ENCODE assay signal across 8 cellular contexts in the genomic region with DNA sequence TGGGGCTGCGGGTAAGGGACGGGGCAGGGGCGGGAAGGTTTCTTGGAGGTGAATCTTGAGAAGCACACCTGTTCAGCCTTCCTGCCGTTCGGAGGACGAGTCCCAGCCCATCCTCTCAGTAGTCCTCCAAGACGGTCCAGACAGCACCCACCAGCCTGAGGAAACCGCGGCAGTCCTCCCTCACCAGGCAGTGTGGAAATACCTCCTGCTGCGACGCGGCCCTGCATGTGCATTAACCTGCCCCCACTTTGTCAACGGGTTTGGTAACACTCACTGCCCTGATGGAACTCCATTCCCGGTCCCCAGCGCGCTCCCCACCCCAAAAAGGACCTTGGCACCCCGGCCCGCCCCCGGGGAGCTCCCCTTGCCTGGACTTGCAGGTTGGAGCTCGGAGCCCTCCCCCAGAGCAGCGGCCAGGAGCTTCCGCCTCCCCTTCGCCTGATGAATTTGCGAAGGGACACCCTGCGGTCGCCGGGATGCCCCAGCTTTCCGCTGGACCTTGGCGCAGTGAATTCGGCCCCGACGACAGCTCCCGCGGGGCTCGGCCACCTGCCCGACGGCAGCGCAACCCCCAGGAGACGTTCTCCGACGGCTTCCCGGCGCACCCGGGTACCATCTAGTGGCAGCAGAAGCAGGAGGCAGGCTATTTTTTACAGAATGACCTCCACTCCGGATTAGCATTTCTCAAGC. TPM values are rescaled to one million over a fixed set of nuclear protein-coding genes. Genes with fewer than 3 reads are reported as not detected.
DNase-seq lines count a peak whose midpoint lies in the region; ATAC-seq and TF ChIP-seq lines count a peak whose summit lies in the region.

No MANE protein-coding gene starts in this region.

- ATAC-seq in left ventricle myocardium superior = peak; percentile 30

- H2AFZ ChIP-seq in OCI-LY1 (ENCODE audit: low read length) (no peak overlapping the region), smooth muscle cell (ENCODE audit: low read depth) (no peak overlapping the region)

- H3K27me3 ChIP-seq in OCI-LY1 (ENCODE audit: insufficient read depth, low read length) (peaks cover 4% of the 10 kb centered on the region; the same call in 1 of the 2 replicates), smooth muscle cell (ENCODE audit: low read depth) (peaks cover 64% of the 10 kb centered on the region)

- H3K4me2 ChIP-seq in OCI-LY1 (ENCODE audit: low read length) = no peak overlapping the region
- H3K4me2 ChIP-seq in smooth muscle cell = peak overlapping the region; percentile 63

- no peaks in the 10 kb centered on the region for H3K79me2 ChIP-seq in OCI-LY1 (ENCODE audit: insufficient read depth, low read length)
- H3K79me2 ChIP-seq in smooth muscle cell (ENCODE audit: low read depth) = no peaks in the 10 kb centered on the region

- 21% methylated on average over 34 of the region's 45 CpGs for WGBS in smooth muscle cell (ENCODE audit: low lambda C conversion rate)

- DNase-seq in AG09319 (ENCODE audit: extremely low read depth, low read depth) (no peak), GM20000 (ENCODE audit: low spot score) (peak; percentile 40), left ventricle myocardium superior (peak; percentile 52), smooth muscle cell (lab: John Stamatoyannopoulos, UW; ENCODE audit: unreplicated experiment) (no peak), NCI-H2196 treated with DMSO at 0.1 percent for 48 hours (lab: John Stamatoyannopoulos, UW; ENCODE audit: unreplicated experiment) (no peak), occipital lobe (lab: John Stamatoyannopoulos, UW) (no peak)
- DNase-seq in activated naive CD4-positive, alpha-beta T cell treated with Interleukin-2 at 50 U/mL for 16 hours = peak; percentile 62

- H4K20me1 ChIP-seq in OCI-LY1 (ENCODE audit: insufficient read depth, low read length) = no peaks in the 10 kb centered on the region
- no peaks in the 10 kb centered on the region for H4K20me1 ChIP-seq in smooth muscle cell (ENCODE audit: low read depth)

- H3K9ac ChIP-seq in OCI-LY1 (ENCODE audit: low read length) (no peak overlapping the region), smooth muscle cell (ENCODE audit: low read depth) (no peak overlapping the region)

- intact Hi-C loops in left ventricle myocardium superior (cut with micrococcal nuclease) = loop anchor here (10.0 kb wide), 1 partner anchor 292 kb away; no protein-coding TSS in a partner anchor

- no peaks in the 10 kb centered on the region for H3F3A ChIP-seq in OCI-LY1 (ENCODE audit: insufficient read depth, low read length)
- no peaks in the 10 kb centered on the region for H3F3A ChIP-seq in smooth muscle cell (ENCODE audit: low read depth)

- H3K4me1 ChIP-seq in OCI-LY1 (ENCODE audit: insufficient read depth, low read length, severe bottlenecking) (no peaks in the 10 kb centered on the region), smooth muscle cell (ENCODE audit: low read depth) (no peaks in the 10 kb centered on the region)

- H3K36me3 ChIP-seq in OCI-LY1 (ENCODE audit: insufficient read depth, low read length) = no peaks in the 10 kb centered on the region
- H3K36me3 ChIP-seq in smooth muscle cell (ENCODE audit: low read depth) = no peaks in the 10 kb centered on the region

- no peak overlapping the region for H3K27ac ChIP-seq in OCI-LY1 (ENCODE audit: low read depth, low read length, poor library complexity, severe bottlenecking)
- no peak overlapping the region for H3K27ac ChIP-seq in smooth muscle cell (ENCODE audit: low read depth)

- H3K9me3 ChIP-seq in OCI-LY1 (ENCODE audit: low read length) (no peaks in the 10 kb centered on the region), smooth muscle cell (replicated peaks; ENCODE audit: low read depth) (no peaks in the 10 kb centered on the region)

- H3K9me2 ChIP-seq in OCI-LY1 (ENCODE audit: low read depth, low read length) = no peaks in the 10 kb centered on the region

- H3K4me3 ChIP-seq in OCI-LY1 (ENCODE audit: low read depth, low read length, poor library complexity, severe bottlenecking) (no peak overlapping the region), smooth muscle cell (peak overlapping the region; percentile 23)

- TF ChIP-seq CTCF in AG09319 (IDR thresholded peaks at IDR 0.05; ENCODE audit: low read depth, low read length) (peak; percentile 62), GM20000 (IDR thresholded peaks at IDR 0.05; ENCODE audit: extremely low read depth, missing control alignments) (peak; percentile 44), OCI-LY1 (IDR thresholded peaks at IDR 0.05; ENCODE audit: low read length) (peak; percentile 55), smooth muscle cell (IDR thresholded peaks at IDR 0.05; ENCODE audit: borderline replicate concordance, insufficient read depth, poor library complexity, severe bottlenecking) (peak; percentile 35)

RNA-seq across cellular contexts. Expression of gene ACVR1C, which starts 31.5 kb away (rescaled TPM):
- total RNA-seq in left ventricle myocardium superior (0.32 TPM), smooth muscle cell (0.04 and 0.36 TPM in 2 replicates), occipital lobe (20.7 TPM)
- 0.12 TPM in 1 of 2 replicates, not detected in the other for polyA plus RNA-seq in smooth muscle cell

Comparison
In these comparisons a context has a peak if more than half of its experiments do, and no peak if none do; other contexts are left out.
1. DNase-seq: peak in GM20000 (single experiment), activated naive CD4-positive, alpha-beta T cell treated with Interleukin-2 at 50 U/mL for 16 hours (single experiment) and left ventricle myocardium superior (single experiment); none in AG09319 (single experiment), smooth muscle cell (single experiment), NCI-H2196 treated with DMSO at 0.1 percent for 48 hours (single experiment) and occipital lobe (single experiment).
2. RNA of gene ACVR1C, which starts 31.5 kb away (total RNA-seq): 20.7 TPM in occipital lobe (single experiment); 0.04 to 0.36 TPM in smooth muscle cell and 0.32 TPM in left ventricle myocardium superior (single experiment); every median in the first group is over 10 times any median in the second.
3. Peak in every context shown above with its lines, with median percentiles within 50 percentile points of each other: CTCF ChIP-seq.